15 cellular contexts compared by ENCODE assay signal in the genomic region with DNA sequence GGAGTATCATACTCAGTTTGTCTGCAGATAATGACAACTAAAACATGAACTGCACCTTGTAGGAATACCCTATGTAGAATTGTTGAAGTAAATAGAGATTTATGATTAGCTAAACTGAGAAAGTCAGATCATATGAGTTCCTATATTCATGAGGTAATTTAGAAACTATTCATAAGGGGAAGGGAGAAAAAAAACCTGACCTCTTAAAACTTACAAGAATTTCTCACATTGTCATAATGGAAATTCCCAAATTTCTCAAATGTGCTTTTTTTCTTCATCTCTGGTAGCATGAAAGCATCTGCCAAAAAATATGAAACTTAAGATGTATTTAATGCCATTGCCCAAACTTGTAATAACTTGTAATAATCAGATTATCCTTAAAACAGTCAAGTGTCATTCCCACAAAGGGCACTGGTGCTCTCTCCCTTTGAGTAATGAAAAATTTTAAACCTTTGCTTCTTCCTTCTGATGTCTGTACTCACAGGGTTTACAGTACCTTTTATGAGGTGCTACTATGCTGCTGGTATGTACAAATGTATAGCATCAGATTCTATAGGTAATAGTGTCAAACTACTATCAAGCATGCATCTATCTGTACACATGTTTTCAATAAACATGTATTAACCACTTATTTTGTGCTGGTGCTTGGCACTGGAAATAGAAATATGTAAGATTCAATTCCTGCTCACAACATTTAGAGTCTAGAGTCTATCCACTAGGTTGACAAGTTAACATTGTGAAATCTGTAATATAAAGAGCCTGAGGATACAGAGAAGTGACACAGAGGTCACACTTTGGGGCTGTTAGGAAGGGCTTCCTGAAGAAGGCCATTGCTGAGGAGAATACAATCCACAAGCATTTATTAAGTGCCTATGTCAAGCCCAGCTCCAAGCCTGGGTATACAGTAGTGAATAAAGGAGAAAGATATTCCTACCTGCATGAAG. TPM values are rescaled to one million over a fixed set of nuclear protein-coding genes. Genes with fewer than 3 reads are reported as not detected.
DNase-seq lines count a peak whose midpoint lies in the region; ATAC-seq and TF ChIP-seq lines count a peak whose summit lies in the region.
"Had no signal": no experiment of that assay in that cellular context is flagged by ENCODE, and none has a peak within 500 bp of the region (broad histone marks: within the 10 kb centered on the region; RNA-seq: fewer than 3 reads in every experiment).

No MANE protein-coding gene starts in this region.

- H3K9ac ChIP-seq in adipocyte (ENCODE audit: low read length), result no peak overlapping the region

- H3K4me3 ChIP-seq in adipocyte (ENCODE audit: low read length), result no peak overlapping the region
- H3K4me3 ChIP-seq: lung, SK-N-MC, thoracic aorta had no signal

- ATAC-seq in GM19025 (IDR thresholded peaks at IDR 0.05; ENCODE audit: low read depth, unreplicated experiment), result peak; percentile 31
- peak; percentile 61 for ATAC-seq in HG02885 (IDR thresholded peaks at IDR 0.05; ENCODE audit: poor library complexity, unreplicated experiment)

- no peak for TF ChIP-seq CTCF in nephron progenitor cell (IDR thresholded peaks at IDR 0.05)

- H3K4me1 ChIP-seq in adipocyte (ENCODE audit: control insufficient read depth, insufficient read depth, low read length), result peaks cover 54% of the 10 kb centered on the region

- peaks cover 13% of the 10 kb centered on the region for H3K4me1 Mint-ChIP-seq in nephron progenitor cell

- intact Hi-C loops in posterior vena cava (cut with DNase I), result no loop called here

- H3K27me3 Mint-ChIP-seq in nephron progenitor cell (ENCODE audit: low read depth, poor library complexity), result peaks cover 4% of the 10 kb centered on the region
- H3K27me3 Mint-ChIP-seq: activated naive CD4-positive, alpha-beta T cell treated with anti-CD3 and anti-CD28 coated beads, Interleukin-2, amount 10 ng/mL, durations not matched to agents 7 days and 5 days; CD4-positive, alpha-beta T cell had no signal

- no peak overlapping the region for H3K27ac Mint-ChIP-seq in nephron progenitor cell
- H3K27ac Mint-ChIP-seq: activated naive CD4-positive, alpha-beta T cell treated with anti-CD3 and anti-CD28 coated beads, Interleukin-2, amount 10 ng/mL, durations not matched to agents 7 days and 5 days; CD4-positive, alpha-beta T cell had no signal

- H3K27me3 ChIP-seq in adipocyte (replicated peaks; ENCODE audit: control insufficient read depth, insufficient read depth, low read length), result no peaks in the 10 kb centered on the region

- H3K36me3 ChIP-seq in adipocyte (ENCODE audit: control insufficient read depth, insufficient read depth, low read length, severe bottlenecking), result no peaks in the 10 kb centered on the region
- H3K36me3 ChIP-seq: thoracic aorta had no signal

- peaks cover 11% of the 10 kb centered on the region for H3K9me3 Mint-ChIP-seq in nephron progenitor cell
- H3K9me3 Mint-ChIP-seq: CD4-positive, alpha-beta T cell had no signal

- DNase-seq in CD1c-positive myeloid dendritic cell (ENCODE audit: extremely low spot score), result peak; percentile 90
- DNase-seq in adipocyte (ENCODE audit: low read depth), result peak; percentile 64
- no peak for DNase-seq in posterior vena cava (ENCODE audit: low spot score)
- DNase-seq in hypothalamus (lab: John Stamatoyannopoulos, UW), result no peak
- no peak for DNase-seq in nephron progenitor cell
- DNase-seq in cerebellar nuclear complex (lab: John Stamatoyannopoulos, UW), result no peak
- DNase-seq: activated naive CD4-positive, alpha-beta T cell treated with anti-CD3 and anti-CD28 coated beads, Interleukin-2, amount 10 ng/mL, durations not matched to agents 7 days and 5 days; CD4-positive, alpha-beta T cell; erythroblast; NCI-H1048 had no signal

- no peak overlapping the region for H3K4me3 Mint-ChIP-seq in nephron progenitor cell
- H3K4me3 Mint-ChIP-seq: activated naive CD4-positive, alpha-beta T cell treated with anti-CD3 and anti-CD28 coated beads, Interleukin-2, amount 10 ng/mL, durations not matched to agents 7 days and 5 days; CD4-positive, alpha-beta T cell had no signal

- no peaks in the 10 kb centered on the region for H3K9me3 ChIP-seq in adipocyte (ENCODE audit: control insufficient read depth, low read length)
- H3K9me3 ChIP-seq: thoracic aorta had no signal

- no peaks in the 10 kb centered on the region for H3K36me3 Mint-ChIP-seq in nephron progenitor cell (ENCODE audit: low read depth)
- H3K36me3 Mint-ChIP-seq: activated naive CD4-positive, alpha-beta T cell treated with anti-CD3 and anti-CD28 coated beads, Interleukin-2, amount 10 ng/mL, durations not matched to agents 7 days and 5 days had no signal

RNA-seq across cellular contexts. Expression of a gene that starts 17.4 kb away (rescaled TPM):
- total RNA-seq in posterior vena cava, result 10 to 100 TPM; 29.0 to 31.3 TPM

RNA-seq across cellular contexts. Expression of a gene that starts 29.2 kb away (rescaled TPM):
- total RNA-seq in posterior vena cava, result 10 to 100 TPM; 37.0 to 42.8 TPM

Comparison
In these comparisons a context has a peak if more than half of its experiments do, and no peak if none do; other contexts are left out.
1. DNase-seq: peak in CD1c-positive myeloid dendritic cell (single experiment) and adipocyte (single experiment); none in posterior vena cava (single experiment), hypothalamus (0 of 51), nephron progenitor cell (single experiment) and cerebellar nuclear complex (0 of 2).